ENCODE assay signal across 19 cellular contexts in the genomic region with DNA sequence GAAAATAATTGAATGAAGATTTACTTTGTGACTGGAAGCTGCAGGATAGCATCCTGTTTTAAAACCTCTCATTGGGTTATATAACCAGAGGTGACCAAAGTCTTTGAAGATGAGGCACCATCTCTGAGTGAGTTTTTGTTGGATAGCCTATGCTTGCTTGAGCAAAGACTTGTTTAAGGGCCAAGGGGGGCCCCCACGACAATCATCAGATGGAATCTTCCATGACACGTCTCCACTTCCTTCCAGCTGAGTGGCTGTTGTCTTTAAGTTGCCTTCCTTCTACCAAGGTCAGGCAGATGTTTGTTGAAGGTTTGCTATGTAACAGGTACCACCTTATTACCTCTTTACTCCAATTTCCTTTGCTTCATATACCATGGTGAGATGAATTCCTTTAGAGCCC.
DNase-seq lines count a peak whose midpoint lies in the region; ATAC-seq and TF ChIP-seq lines count a peak whose summit lies in the region.
"Had no signal": no experiment of that assay in that cellular context is flagged by ENCODE, and none has a peak within 500 bp of the region (broad histone marks: within the 10 kb centered on the region; RNA-seq: fewer than 3 reads in every experiment).

No MANE protein-coding gene starts in this region.

- H3K4me3 ChIP-seq in HEK293 (ENCODE audit: low read depth, low read length), result no peak overlapping the region
- H3K4me3 ChIP-seq in tibial artery, result no peak overlapping the region
- H3K4me3 ChIP-seq: GM23248, skin epidermis, thoracic aorta had no signal

- no peak overlapping the region for H3K27ac ChIP-seq in HEK293 (ENCODE audit: extremely low read depth, low read depth, low read length)
- no peak overlapping the region for H3K27ac ChIP-seq in tibial artery
- H3K27ac ChIP-seq: GM23248, skin epidermis, thoracic aorta had no signal

- DNase-seq in activated naive CD4-positive, alpha-beta T cell treated with anti-CD3 and anti-CD28 coated beads, Interleukin-2, amount 10 ng/mL, durations not matched to agents 7 days and 5 days, result peak; percentile 26
- no peak for DNase-seq in activated naive CD4-positive, alpha-beta T cell (lab: John Stamatoyannopoulos, UW)
- peak; percentile 44 for DNase-seq in activated CD4-positive, alpha-beta memory T cell treated with anti-CD3 and anti-CD28 coated beads, Interleukin-2, amount 10 ng/mL, durations not matched to agents 7 days and 5 days
- DNase-seq in stimulated activated CD8-positive, alpha-beta memory T cell treated with anti-CD3 and anti-CD28 coated beads, Interleukin-4, amount 100 ng/mL, for 48 hours, result peak; percentile 47
- no peak for DNase-seq in tibial artery
- DNase-seq: activated naive CD8-positive, alpha-beta T cell treated with anti-CD3 and anti-CD28 coated beads, Interleukin-2, amount 10 ng/mL, durations not matched to agents 7 days and 5 days; GM23248; midbrain; NCI-H1436 treated with DMSO at 0.1 percent for 48 hours; NCI-H2171; NCI-H526; SW 1271 had no signal

- POLR2A ChIA-PET in HEK293 (lab: Yijun Ruan, JAX), result no interaction called here
- POLR2A ChIA-PET in activated CD4-positive, alpha-beta memory T cell treated with anti-CD3 and anti-CD28 coated beads, Interleukin-2, amount 10 ng/mL, durations not matched to agents 7 days and 5 days (lab: Charles Lee), result no interaction called here

- H3K27me3 ChIP-seq in tibial artery, result no peaks in the 10 kb centered on the region

- H3K4me1 ChIP-seq in HEK293 (ENCODE audit: control insufficient read depth, insufficient read depth, low read length) (peaks cover 11% of the 10 kb centered on the region), tibial artery (no peaks in the 10 kb centered on the region)

- H3K4me3 Mint-ChIP-seq in activated naive CD4-positive, alpha-beta T cell treated with anti-CD3 and anti-CD28 coated beads, Interleukin-2, amount 10 ng/mL, durations not matched to agents 7 days and 5 days, result no peak overlapping the region
- H3K4me3 Mint-ChIP-seq in activated CD4-positive, alpha-beta memory T cell treated with anti-CD3 and anti-CD28 coated beads, Interleukin-2, amount 10 ng/mL, durations not matched to agents 7 days and 5 days, result no peak overlapping the region
- H3K4me3 Mint-ChIP-seq: activated naive CD8-positive, alpha-beta T cell treated with anti-CD3 and anti-CD28 coated beads, Interleukin-2, amount 10 ng/mL, durations not matched to agents 7 days and 5 days; brain had no signal

- H3K36me3 Mint-ChIP-seq in activated naive CD4-positive, alpha-beta T cell treated with anti-CD3 and anti-CD28 coated beads, Interleukin-2, amount 10 ng/mL, durations not matched to agents 7 days and 5 days, result peaks cover 20% of the 10 kb centered on the region
- H3K36me3 Mint-ChIP-seq in activated CD4-positive, alpha-beta memory T cell treated with anti-CD3 and anti-CD28 coated beads, Interleukin-2, amount 10 ng/mL, durations not matched to agents 7 days and 5 days (ENCODE audit: low read depth), result peaks cover 25% of the 10 kb centered on the region
- H3K36me3 Mint-ChIP-seq: brain had no signal

- H3K27me3 Mint-ChIP-seq in activated naive CD4-positive, alpha-beta T cell treated with anti-CD3 and anti-CD28 coated beads, Interleukin-2, amount 10 ng/mL, durations not matched to agents 7 days and 5 days, result no peaks in the 10 kb centered on the region
- H3K27me3 Mint-ChIP-seq in activated CD4-positive, alpha-beta memory T cell treated with anti-CD3 and anti-CD28 coated beads, Interleukin-2, amount 10 ng/mL, durations not matched to agents 7 days and 5 days, result no peaks in the 10 kb centered on the region
- H3K27me3 Mint-ChIP-seq: activated naive CD8-positive, alpha-beta T cell treated with anti-CD3 and anti-CD28 coated beads, Interleukin-2, amount 10 ng/mL, durations not matched to agents 7 days and 5 days; brain; progenitor cell of endocrine pancreas had no signal

- TF ChIP-seq CTCF in HEK293 (tag by site-specific recombination; IDR thresholded peaks at IDR 0.05), result no peak
- TF ChIP-seq CTCF in tibial artery (IDR thresholded peaks at IDR 0.05), result no peak

- H3K9me3 Mint-ChIP-seq in activated naive CD4-positive, alpha-beta T cell treated with anti-CD3 and anti-CD28 coated beads, Interleukin-2, amount 10 ng/mL, durations not matched to agents 7 days and 5 days, result no peaks in the 10 kb centered on the region
- H3K9me3 Mint-ChIP-seq in activated CD4-positive, alpha-beta memory T cell treated with anti-CD3 and anti-CD28 coated beads, Interleukin-2, amount 10 ng/mL, durations not matched to agents 7 days and 5 days, result no peaks in the 10 kb centered on the region
- H3K9me3 Mint-ChIP-seq: brain had no signal

- H3K9me3 ChIP-seq in HEK293 (ENCODE audit: control insufficient read depth, insufficient read depth, low read depth, low read length) (no peaks in the 10 kb centered on the region), tibial artery (no peaks in the 10 kb centered on the region)
- H3K9me3 ChIP-seq: thoracic aorta had no signal

- no peak for ATAC-seq in HG03571 (IDR thresholded peaks at IDR 0.05; ENCODE audit: unreplicated experiment)
- ATAC-seq in GM19397 (IDR thresholded peaks at IDR 0.05; ENCODE audit: unreplicated experiment), result no peak

- CTCF ChIA-PET in activated naive CD4-positive, alpha-beta T cell treated with anti-CD3 and anti-CD28 coated beads, Interleukin-2, amount 10 ng/mL, durations not matched to agents 7 days and 5 days (lab: Charles Lee), result no interaction called here
- CTCF ChIA-PET in HEK293 (lab: Yijun Ruan, JAX), result interaction anchor here (0.9 kb wide), 1 partner anchor 236 kb away, joined by 4 read pairs; no protein-coding TSS in a partner anchor
- CTCF ChIA-PET in activated CD4-positive, alpha-beta memory T cell treated with anti-CD3 and anti-CD28 coated beads, Interleukin-2, amount 10 ng/mL, durations not matched to agents 7 days and 5 days (lab: Charles Lee), result no interaction called here

- no peaks in the 10 kb centered on the region for H3K36me3 ChIP-seq in HEK293 (ENCODE audit: control insufficient read depth in 2 of 2, insufficient read depth in 1 of 2, low read length in 2 of 2)
- H3K36me3 ChIP-seq in tibial artery, result no peaks in the 10 kb centered on the region
- H3K36me3 ChIP-seq: thoracic aorta had no signal

- peaks cover 35% of the 10 kb centered on the region for H3K4me1 Mint-ChIP-seq in activated naive CD4-positive, alpha-beta T cell treated with anti-CD3 and anti-CD28 coated beads, Interleukin-2, amount 10 ng/mL, durations not matched to agents 7 days and 5 days
- H3K4me1 Mint-ChIP-seq in activated CD4-positive, alpha-beta memory T cell treated with anti-CD3 and anti-CD28 coated beads, Interleukin-2, amount 10 ng/mL, durations not matched to agents 7 days and 5 days, result peaks cover 48% of the 10 kb centered on the region

- no peak overlapping the region for H3K27ac Mint-ChIP-seq in activated naive CD4-positive, alpha-beta T cell treated with anti-CD3 and anti-CD28 coated beads, Interleukin-2, amount 10 ng/mL, durations not matched to agents 7 days and 5 days
- peak overlapping the region; percentile 45 for H3K27ac Mint-ChIP-seq in activated CD4-positive, alpha-beta memory T cell treated with anti-CD3 and anti-CD28 coated beads, Interleukin-2, amount 10 ng/mL, durations not matched to agents 7 days and 5 days
- H3K27ac Mint-ChIP-seq: activated naive CD8-positive, alpha-beta T cell treated with anti-CD3 and anti-CD28 coated beads, Interleukin-2, amount 10 ng/mL, durations not matched to agents 7 days and 5 days; progenitor cell of endocrine pancreas had no signal

- intact Hi-C loops in tibial artery (cut with DNase I; ENCODE audit: low total_unique reads), result no loop called here

TF ChIP-seq in HEK293, 187 proteins besides CTCF, POLR2A, EP300 and RAD21:
- TF ChIP-seq SP3 (tag by site-specific recombination; IDR thresholded peaks at IDR 0.05), result no peak
- TF ChIP-seq, protein P1, sequence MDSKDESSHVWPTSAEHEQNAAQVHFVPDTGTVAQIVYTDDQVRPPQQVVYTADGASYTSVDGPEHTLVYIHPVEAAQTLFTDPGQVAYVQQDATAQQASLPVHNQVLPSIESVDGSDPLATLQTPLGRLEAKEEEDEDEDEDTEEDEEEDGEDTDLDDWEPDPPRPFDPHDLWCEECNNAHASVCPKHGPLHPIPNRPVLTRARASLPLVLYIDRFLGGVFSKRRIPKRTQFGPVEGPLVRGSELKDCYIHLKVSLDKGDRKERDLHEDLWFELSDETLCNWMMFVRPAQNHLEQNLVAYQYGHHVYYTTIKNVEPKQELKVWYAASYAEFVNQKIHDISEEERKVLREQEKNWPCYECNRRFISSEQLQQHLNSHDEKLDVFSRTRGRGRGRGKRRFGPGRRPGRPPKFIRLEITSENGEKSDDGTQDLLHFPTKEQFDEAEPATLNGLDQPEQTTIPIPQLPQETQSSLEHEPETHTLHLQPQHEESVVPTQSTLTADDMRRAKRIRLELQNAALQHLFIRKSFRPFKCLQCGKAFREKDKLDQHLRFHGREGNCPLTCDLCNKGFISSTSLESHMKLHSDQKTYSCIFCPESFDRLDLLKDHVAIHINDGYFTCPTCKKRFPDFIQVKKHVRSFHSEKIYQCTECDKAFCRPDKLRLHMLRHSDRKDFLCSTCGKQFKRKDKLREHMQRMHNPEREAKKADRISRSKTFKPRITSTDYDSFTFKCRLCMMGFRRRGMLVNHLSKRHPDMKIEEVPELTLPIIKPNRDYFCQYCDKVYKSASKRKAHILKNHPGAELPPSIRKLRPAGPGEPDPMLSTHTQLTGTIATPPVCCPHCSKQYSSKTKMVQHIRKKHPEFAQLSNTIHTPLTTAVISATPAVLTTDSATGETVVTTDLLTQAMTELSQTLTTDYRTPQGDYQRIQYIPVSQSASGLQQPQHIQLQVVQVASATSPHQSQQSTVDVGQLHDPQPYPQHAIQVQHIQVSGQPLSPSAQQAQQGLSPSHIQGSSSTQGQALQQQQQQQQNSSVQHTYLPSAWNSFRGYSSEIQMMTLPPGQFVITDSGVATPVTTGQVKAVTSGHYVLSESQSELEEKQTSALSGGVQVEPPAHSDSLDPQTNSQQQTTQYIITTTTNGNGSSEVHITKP (tag by site-specific recombination; IDR thresholded peaks at IDR 0.05), result 0 out of 2 replicates have a peak, but pooled peaks have one; percentile 45
- TF ChIP-seq SCRT2 (tag by site-specific recombination; IDR thresholded peaks at IDR 0.05), result 0 out of 2 replicates have a peak, but pooled peaks have one; percentile 14

Comparison
In these comparisons a context has a peak if more than half of its experiments do, and no peak if none do; other contexts are left out.
1. DNase-seq: peak in activated naive CD4-positive, alpha-beta T cell treated with anti-CD3 and anti-CD28 coated beads, Interleukin-2, amount 10 ng/mL, durations not matched to agents 7 days and 5 days (single experiment), activated CD4-positive, alpha-beta memory T cell treated with anti-CD3 and anti-CD28 coated beads, Interleukin-2, amount 10 ng/mL, durations not matched to agents 7 days and 5 days (single experiment) and stimulated activated CD8-positive, alpha-beta memory T cell treated with anti-CD3 and anti-CD28 coated beads, Interleukin-4, amount 100 ng/mL, for 48 hours (single experiment); none in activated naive CD4-positive, alpha-beta T cell (0 of 4) and tibial artery (0 of 2).